Comparison of ENCODE assay signal across 6 cellular contexts in genomic region chr12:18564306-18564705, GRCh38.
"Had no signal": no experiment of that assay in that cellular context is flagged by ENCODE, and none has a peak within 500 bp of the region (broad histone marks: within the 10 kb centered on the region; RNA-seq: fewer than 3 reads in every experiment).

No MANE protein-coding gene starts in this region.

- H3K4me1 Mint-ChIP-seq: GM23338, H9 had no signal

- DNase-seq: H9, HCEC 1CT had no signal

- ATAC-seq: GM23338 had no signal

- H3K27ac Mint-ChIP-seq: GM23338, H9 had no signal

- H3K9me3 Mint-ChIP-seq: GM23338, H9 had no signal

- H2AFZ ChIP-seq: GM23338 had no signal

- H3K4me3 ChIP-seq: GM23338 had no signal

- FAIRE-seq: H1, H54, HTR-8/SVneo had no signal

- H3K4me2 ChIP-seq: GM23338 had no signal

- H3K4me3 Mint-ChIP-seq: GM23338, H9 had no signal
